In genomic region chrX:137432609-137433008, GRCh38 we compare ENCODE assay signal across 11 cellular contexts.
DNase-seq lines count a peak whose midpoint lies in the region; ATAC-seq and TF ChIP-seq lines count a peak whose summit lies in the region.
"Had no signal": no experiment of that assay in that cellular context is flagged by ENCODE, and none has a peak within 500 bp of the region (broad histone marks: within the 10 kb centered on the region; RNA-seq: fewer than 3 reads in every experiment).

No MANE protein-coding gene starts in this region.

- CTCF ChIA-PET in OCI-LY7 (lab: Charles Lee; ENCODE audit: unreplicated experiment) = interaction anchor here (1.0 kb wide), 1 partner anchor 10 kb away, joined by 3 read pairs; no protein-coding TSS in a partner anchor
- CTCF ChIA-PET in activated CD8-positive, alpha-beta memory T cell treated with anti-CD3 and anti-CD28 coated beads, Interleukin-2, amount 10 ng/mL, durations not matched to agents 7 days and 5 days (lab: Charles Lee) = no interaction called here

- no peaks in the 10 kb centered on the region for H3K79me2 ChIP-seq in OCI-LY7 (ENCODE audit: insufficient read depth, low read depth, low read length)
- no peaks in the 10 kb centered on the region for H3K79me2 ChIP-seq in GM23248 (ENCODE audit: insufficient read depth)
- H3K79me2 ChIP-seq: parathyroid adenoma had no signal

- no peak overlapping the region for H3K4me3 Mint-ChIP-seq in activated CD8-positive, alpha-beta memory T cell treated with anti-CD3 and anti-CD28 coated beads, Interleukin-2, amount 10 ng/mL, durations not matched to agents 7 days and 5 days
- H3K4me3 Mint-ChIP-seq in stimulated activated naive B cell treated with anti-CD40 and anti-IgM and Interleukin-4, amounts not matched to agents 10 μg/mL and 1 μg/mL and 100 μg/mL, for 72 hours = no peak overlapping the region
- H3K4me3 Mint-ChIP-seq: dendritic cell treated with granulocyte-macrophage colony-stimulating factor and Interleukin-4, amounts not matched to agents 40 ng/mL and 50 ng/mL, for 4 days had no signal

- H3K27ac ChIP-seq in OCI-LY7 (ENCODE audit: low read depth, low read length, poor library complexity, severe bottlenecking) (no peak overlapping the region), GM23248 (no peak overlapping the region)
- H3K27ac ChIP-seq: parathyroid adenoma, SK-N-MC had no signal

- POLR2A ChIA-PET in OCI-LY7 (lab: Charles Lee) = interaction anchor here (0.8 kb wide), 1 partner anchor 18 kb away, joined by 3 read pairs; no protein-coding TSS in a partner anchor

- no peaks in the 10 kb centered on the region for H3F3A ChIP-seq in GM23248 (ENCODE audit: insufficient read depth)

- H3K36me3 Mint-ChIP-seq in activated CD8-positive, alpha-beta memory T cell treated with anti-CD3 and anti-CD28 coated beads, Interleukin-2, amount 10 ng/mL, durations not matched to agents 7 days and 5 days = no peaks in the 10 kb centered on the region
- no peaks in the 10 kb centered on the region for H3K36me3 Mint-ChIP-seq in stimulated activated naive B cell treated with anti-CD40 and anti-IgM and Interleukin-4, amounts not matched to agents 10 μg/mL and 1 μg/mL and 100 μg/mL, for 72 hours

- H3K36me3 ChIP-seq in OCI-LY7 (ENCODE audit: insufficient read depth, low read length) (no peaks in the 10 kb centered on the region), kidney epithelial cell (ENCODE audit: control insufficient read depth, insufficient read depth, low read length) (no peaks in the 10 kb centered on the region), GM23248 (ENCODE audit: low read depth) (no peaks in the 10 kb centered on the region)

- H3K9me2 ChIP-seq in OCI-LY7 (ENCODE audit: insufficient read depth, low read length) (no peaks in the 10 kb centered on the region), GM23248 (ENCODE audit: insufficient read depth) (no peaks in the 10 kb centered on the region)

- H3K27ac Mint-ChIP-seq in activated CD8-positive, alpha-beta memory T cell treated with anti-CD3 and anti-CD28 coated beads, Interleukin-2, amount 10 ng/mL, durations not matched to agents 7 days and 5 days = no peak overlapping the region
- H3K27ac Mint-ChIP-seq in stimulated activated naive B cell treated with anti-CD40 and anti-IgM and Interleukin-4, amounts not matched to agents 10 μg/mL and 1 μg/mL and 100 μg/mL, for 72 hours = no peak overlapping the region
- H3K27ac Mint-ChIP-seq: dendritic cell treated with granulocyte-macrophage colony-stimulating factor and Interleukin-4, amounts not matched to agents 40 ng/mL and 50 ng/mL, for 4 days had no signal

- no TSS peak for BruUV-seq in OCI-LY7 (replicated peaks; lab: Mats Ljungman, UMichigan)

- DNase-seq in OCI-LY7 (ENCODE audit: low spot score) = peak; percentile 20
- DNase-seq in kidney epithelial cell (ENCODE audit: low read depth) = no peak
- DNase-seq in activated CD8-positive, alpha-beta memory T cell treated with anti-CD3 and anti-CD28 coated beads, Interleukin-2, amount 10 ng/mL, durations not matched to agents 7 days and 5 days = no peak
- no peak for DNase-seq in GM23248
- DNase-seq in stimulated activated naive B cell treated with anti-CD40 and anti-IgM and Interleukin-4, amounts not matched to agents 10 μg/mL and 1 μg/mL and 100 μg/mL, for 72 hours = no peak
- no peak for DNase-seq in NCI-H1694 (lab: John Stamatoyannopoulos, UW)

- no peaks in the 10 kb centered on the region for H3K4me1 ChIP-seq in OCI-LY7 (ENCODE audit: insufficient read depth, low read length, poor library complexity, severe bottlenecking)
- H3K4me1 ChIP-seq in GM23248 (ENCODE audit: insufficient read depth) = no peaks in the 10 kb centered on the region
- H3K4me1 ChIP-seq: parathyroid adenoma had no signal

- H4K20me1 ChIP-seq in OCI-LY7 (ENCODE audit: insufficient read depth, low read length) (no peaks in the 10 kb centered on the region), GM23248 (ENCODE audit: insufficient read depth) (no peaks in the 10 kb centered on the region)

- H3K9ac ChIP-seq in GM23248 = no peak overlapping the region
- H3K9ac ChIP-seq: parathyroid adenoma had no signal

- intact Hi-C loops in OCI-LY7 (cut with micrococcal nuclease; ENCODE audit: unreplicated experiment) = no loop called here

- H3K9me3 Mint-ChIP-seq in activated CD8-positive, alpha-beta memory T cell treated with anti-CD3 and anti-CD28 coated beads, Interleukin-2, amount 10 ng/mL, durations not matched to agents 7 days and 5 days (ENCODE audit: low read depth) = no peaks in the 10 kb centered on the region
- peaks cover 5 to 11% of the 10 kb centered on the region in 2 donors for H3K9me3 Mint-ChIP-seq in stimulated activated naive B cell treated with anti-CD40 and anti-IgM and Interleukin-4, amounts not matched to agents 10 μg/mL and 1 μg/mL and 100 μg/mL, for 72 hours
- H3K9me3 Mint-ChIP-seq: dendritic cell treated with granulocyte-macrophage colony-stimulating factor and Interleukin-4, amounts not matched to agents 40 ng/mL and 50 ng/mL, for 4 days had no signal

- peak; percentile 51; the same call in 2 of the 3 replicates for TF ChIP-seq CTCF in GM12872 (IDR thresholded peaks at IDR 0.05; ENCODE audit: insufficient read depth, low read depth, low read length)
- peak; percentile 72 for TF ChIP-seq CTCF in OCI-LY7 (conservative IDR thresholded peaks at IDR 0.05; ENCODE audit: low read length)
- TF ChIP-seq CTCF in kidney epithelial cell (IDR thresholded peaks at IDR 0.05; ENCODE audit: insufficient read depth, low read length, poor library complexity, severe bottlenecking) = peak; percentile 9

- H3K4me2 ChIP-seq in OCI-LY7 (ENCODE audit: low read length) = no peak overlapping the region
- no peak overlapping the region for H3K4me2 ChIP-seq in GM23248 (ENCODE audit: unreplicated experiment)

- H3K27me3 Mint-ChIP-seq in activated CD8-positive, alpha-beta memory T cell treated with anti-CD3 and anti-CD28 coated beads, Interleukin-2, amount 10 ng/mL, durations not matched to agents 7 days and 5 days = peaks cover 29% of the 10 kb centered on the region
- peaks cover 29 to 32% of the 10 kb centered on the region in 2 donors for H3K27me3 Mint-ChIP-seq in stimulated activated naive B cell treated with anti-CD40 and anti-IgM and Interleukin-4, amounts not matched to agents 10 μg/mL and 1 μg/mL and 100 μg/mL, for 72 hours

- peak; percentile 43 for ATAC-seq in HG02610 (IDR thresholded peaks at IDR 0.05; ENCODE audit: unreplicated experiment)
- no peak for ATAC-seq in activated CD8-positive, alpha-beta memory T cell treated with anti-CD3 and anti-CD28 coated beads, Interleukin-2, amount 10 ng/mL, durations not matched to agents 7 days and 5 days
- no peak for ATAC-seq in stimulated activated naive B cell treated with anti-CD40 and anti-IgM and Interleukin-4, amounts not matched to agents 10 μg/mL and 1 μg/mL and 100 μg/mL, for 72 hours (replicated peaks)

- H3K9me3 ChIP-seq in OCI-LY7 (ENCODE audit: low read length) (no peaks in the 10 kb centered on the region), GM23248 (ENCODE audit: low read depth) (no peaks in the 10 kb centered on the region)

- no peak overlapping the region for H2AFZ ChIP-seq in OCI-LY7 (ENCODE audit: low read length)
- no peak overlapping the region for H2AFZ ChIP-seq in GM23248
- H2AFZ ChIP-seq: parathyroid adenoma had no signal

- 0% methylated on average over 1 of the region's 1 CpG for WGBS in GM23248 (ENCODE audit: low coverage in 1 of 2, low lambda C conversion rate in 2 of 2, missing lambda C conversion rate in 2 of 2), 2 experiments

- peaks cover 24% of the 10 kb centered on the region for H3K27me3 ChIP-seq in kidney epithelial cell (ENCODE audit: control insufficient read depth, insufficient read depth, low read length)
- no peaks in the 10 kb centered on the region; the same call in 1 of the 2 replicates for H3K27me3 ChIP-seq in GM23248 (replicated peaks; ENCODE audit: insufficient read depth)

- in situ Hi-C loops in GM23248 (cut with MboI) = no loop called here

- no peaks in the 10 kb centered on the region for H3K4me1 Mint-ChIP-seq in activated CD8-positive, alpha-beta memory T cell treated with anti-CD3 and anti-CD28 coated beads, Interleukin-2, amount 10 ng/mL, durations not matched to agents 7 days and 5 days
- peaks cover 2 to 6% of the 10 kb centered on the region in 2 donors for H3K4me1 Mint-ChIP-seq in stimulated activated naive B cell treated with anti-CD40 and anti-IgM and Interleukin-4, amounts not matched to agents 10 μg/mL and 1 μg/mL and 100 μg/mL, for 72 hours

- H3K4me3 ChIP-seq in OCI-LY7 (ENCODE audit: low read depth, low read length, poor library complexity, severe bottlenecking) (no peak overlapping the region), kidney epithelial cell (ENCODE audit: low read depth, low read length) (no peak overlapping the region), GM23248 (no peak overlapping the region)
- H3K4me3 ChIP-seq: SK-N-MC had no signal

Comparison
In these comparisons a context has a peak if more than half of its experiments do, and no peak if none do; other contexts are left out.
1. CTCF ChIP-seq: peak in every context shown above with its lines; median percentile 72 in OCI-LY7; 51 in GM12872; 9 in kidney epithelial cell.